12 cellular contexts compared by ENCODE assay signal in the genomic region with DNA sequence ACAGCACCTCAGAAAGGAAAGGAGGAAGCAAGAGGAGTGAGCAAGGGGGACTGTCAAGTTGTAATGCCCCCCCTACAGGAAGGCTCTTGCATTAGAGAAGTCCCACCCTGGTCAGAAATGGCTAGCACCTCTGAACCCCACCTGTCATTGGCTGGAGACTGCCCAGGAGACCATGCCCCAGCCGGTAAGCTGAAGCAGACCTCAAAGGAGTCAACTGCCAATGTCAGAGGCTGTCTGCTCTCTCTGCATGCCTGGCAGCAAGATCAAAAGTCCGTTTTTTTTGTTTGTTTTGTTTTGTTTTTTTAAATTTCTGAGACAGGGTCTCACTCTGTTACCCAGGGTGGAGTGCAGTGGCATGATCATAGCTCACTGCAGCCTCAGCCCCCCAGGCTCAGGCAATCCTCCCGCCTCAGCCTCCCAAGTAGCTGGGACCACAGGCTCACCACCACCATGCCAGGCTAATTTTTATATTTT. TPM values are rescaled to one million over a fixed set of nuclear protein-coding genes. Genes with fewer than 3 reads are reported as not detected.
DNase-seq lines count a peak whose midpoint lies in the region; ATAC-seq and TF ChIP-seq lines count a peak whose summit lies in the region.
"Had no signal": no experiment of that assay in that cellular context is flagged by ENCODE, and none has a peak within 500 bp of the region (broad histone marks: within the 10 kb centered on the region; RNA-seq: fewer than 3 reads in every experiment).

No MANE protein-coding gene starts in this region.

- H3K36me3 ChIP-seq in BLaER1 treated with 17β-estradiol and CSF1 and Interleukin-3, amounts not matched to agents 10 nM and 100 nM, result no peaks in the 10 kb centered on the region
- no peaks in the 10 kb centered on the region for H3K36me3 ChIP-seq in body of pancreas (replicated peaks in 1 of 2; ENCODE audit: insufficient read depth in 1 of 2, low read depth in 2 of 2)
- no peaks in the 10 kb centered on the region for H3K36me3 ChIP-seq in A673 (ENCODE audit: insufficient read depth, low read length, poor library complexity, severe bottlenecking)

- WGBS in body of pancreas, 2 donors, result 39 to 42% methylated on average over 3 of the region's 3 CpGs

- DNase-seq in HFFc6 (no peak), body of pancreas (no peak), natural killer cell (no peak), A673 (ENCODE audit: low spot score) (no peak)
- DNase-seq: NCI-H510A, T1000 had no signal

- H3K27ac Mint-ChIP-seq in HFFc6 (peak overlapping the region; percentile 41; the same call in 1 of the 2 replicates), natural killer cell (peak overlapping the region in 1 of 2 donors; percentile 52)
- H3K27ac Mint-ChIP-seq: activated T-helper 1 cell treated with anti-CD3 and anti-CD28 coated beads, Interleukin-12 subunit alpha, Interleukin-12 subunit beta, Interleukin-2, Interleukin-4 antibody, amounts not matched to agents 30 ng/mL and 10 ng/mL and 1 ng/mL, durations not matched to agents 14 hours and 24 hours and 36 hours; IgD-negative memory B cell had no signal

- no peaks in the 10 kb centered on the region for H3K9me3 ChIP-seq in BLaER1 treated with 17β-estradiol and CSF1 and Interleukin-3, amounts not matched to agents 10 nM and 100 nM (replicated peaks in 1 of 11)
- no peaks in the 10 kb centered on the region for H3K9me3 ChIP-seq in body of pancreas
- no peaks in the 10 kb centered on the region for H3K9me3 ChIP-seq in A673 (ENCODE audit: low read depth, low read length, poor library complexity, severe bottlenecking)

- H3K4me1 ChIP-seq in BLaER1 treated with 17β-estradiol and CSF1 and Interleukin-3, amounts not matched to agents 10 nM and 100 nM, result peaks cover 62 to 99% (median 97%) of the 10 kb centered on the region in 10 experiments
- H3K4me1 ChIP-seq in body of pancreas (peaks cover 75% of the 10 kb centered on the region), A673 (ENCODE audit: insufficient read depth, low read length, poor library complexity, severe bottlenecking) (peaks cover 25% of the 10 kb centered on the region)

- H3K27ac ChIP-seq in BLaER1 treated with 17β-estradiol and CSF1 and Interleukin-3, amounts not matched to agents 10 nM and 100 nM, result peak overlapping the region; percentile 43 to 99 (median 88); a peak in 20 of 22 replicates
- H3K27ac ChIP-seq in body of pancreas (peak overlapping the region in 3 of 4 donors; percentile 84 to 98 (median 95)), A673 (ENCODE audit: low read depth, low read length, poor library complexity, severe bottlenecking) (no peak overlapping the region)

- H3K36me3 Mint-ChIP-seq in HFFc6 (ENCODE audit: low read depth) (no peaks in the 10 kb centered on the region), natural killer cell (no peaks in the 10 kb centered on the region)
- H3K36me3 Mint-ChIP-seq: IgD-negative memory B cell had no signal

- POLR2A ChIA-PET in A673 (lab: Charles Lee; ENCODE audit: low non-redundant PET), result no interaction called here

- TF ChIP-seq CTCF in HFFc6 (IDR thresholded peaks at IDR 0.05) (peak; percentile 34; the same call in 1 of the 2 replicates), body of pancreas (IDR thresholded peaks at IDR 0.05) (no peak), natural killer cell (IDR thresholded peaks at IDR 0.05) (no peak), A673 (conservative IDR thresholded peaks at IDR 0.05; ENCODE audit: low read depth, low read length) (no peak)

- H3K9ac ChIP-seq in BLaER1 treated with 17β-estradiol and CSF1 and Interleukin-3, amounts not matched to agents 10 nM and 100 nM, result peak overlapping the region in 9 of 11 experiments; percentile 46 to 83 (median 57); a peak in 12 of 22 replicates

- no peak overlapping the region for H3K4me3 Mint-ChIP-seq in HFFc6
- H3K4me3 Mint-ChIP-seq in natural killer cell, result no peak overlapping the region
- H3K4me3 Mint-ChIP-seq: activated T-helper 1 cell treated with anti-CD3 and anti-CD28 coated beads, Interleukin-12 subunit alpha, Interleukin-12 subunit beta, Interleukin-2, Interleukin-4 antibody, amounts not matched to agents 30 ng/mL and 10 ng/mL and 1 ng/mL, durations not matched to agents 14 hours and 24 hours and 36 hours had no signal

- ATAC-seq in body of pancreas (no peak), natural killer cell (peak in 2 of 3 donors; percentile 35 to 58), GM19023 (IDR thresholded peaks at IDR 0.05; ENCODE audit: unreplicated experiment) (no peak), HG02678 (IDR thresholded peaks at IDR 0.05; ENCODE audit: unreplicated experiment) (no peak), HG03378 (IDR thresholded peaks at IDR 0.05; ENCODE audit: unreplicated experiment) (no peak)

- peak overlapping the region; percentile 57 to 92 (median 81) for H3K4me2 ChIP-seq in BLaER1 treated with 17β-estradiol and CSF1 and Interleukin-3, amounts not matched to agents 10 nM and 100 nM

- intact Hi-C loops in body of pancreas (cut with DNase I), result no loop called here
- intact Hi-C loops in natural killer cell (cut with micrococcal nuclease), result no loop called here
- intact Hi-C loops in A673 (cut with micrococcal nuclease; ENCODE audit: unreplicated experiment), result no loop called here

- H4K20me1 ChIP-seq in BLaER1 treated with 17β-estradiol and CSF1 and Interleukin-3, amounts not matched to agents 10 nM and 100 nM, result no peaks in the 10 kb centered on the region

- no peaks in the 10 kb centered on the region for H3K27me3 ChIP-seq in BLaER1 treated with 17β-estradiol and CSF1 and Interleukin-3, amounts not matched to agents 10 nM and 100 nM
- H3K27me3 ChIP-seq in body of pancreas (no peaks in the 10 kb centered on the region), A673 (replicated peaks; ENCODE audit: insufficient read depth, low read depth, low read length, poor library complexity) (no peaks in the 10 kb centered on the region)

- TF ChIP-seq POLR2A in body of pancreas (IDR thresholded peaks at IDR 0.05), result no peak

- H3K9me3 Mint-ChIP-seq in HFFc6, result no peaks in the 10 kb centered on the region
- H3K9me3 Mint-ChIP-seq in natural killer cell, result no peaks in the 10 kb centered on the region
- H3K9me3 Mint-ChIP-seq: activated T-helper 1 cell treated with anti-CD3 and anti-CD28 coated beads, Interleukin-12 subunit alpha, Interleukin-12 subunit beta, Interleukin-2, Interleukin-4 antibody, amounts not matched to agents 30 ng/mL and 10 ng/mL and 1 ng/mL, durations not matched to agents 14 hours and 24 hours and 36 hours; IgD-negative memory B cell had no signal

- BruUV-seq in A673 (replicated peaks; lab: Mats Ljungman, UMichigan), result no TSS peak

- H3K4me1 Mint-ChIP-seq in HFFc6 (ENCODE audit: low read depth) (peaks cover 51% of the 10 kb centered on the region), natural killer cell (peaks cover 18 to 40% of the 10 kb centered on the region in 2 donors)

- H3K27me3 Mint-ChIP-seq in HFFc6 (ENCODE audit: insufficient read depth) (no peaks in the 10 kb centered on the region; the same call in 1 of the 2 replicates), natural killer cell (ENCODE audit: low read depth in 2 of 2) (no peaks in the 10 kb centered on the region)
- H3K27me3 Mint-ChIP-seq: IgD-negative memory B cell had no signal

- H3K4me3 ChIP-seq in BLaER1 treated with 17β-estradiol and CSF1 and Interleukin-3, amounts not matched to agents 10 nM and 100 nM, result no peak overlapping the region
- no peak overlapping the region for H3K4me3 ChIP-seq in body of pancreas
- H3K4me3 ChIP-seq in A673 (ENCODE audit: low read depth, low read length, poor library complexity, severe bottlenecking), result no peak overlapping the region

- CTCF ChIA-PET in A673 (lab: Charles Lee), result no interaction called here

RNA-seq across cellular contexts. Expression of a gene that starts 8.1 kb away (rescaled TPM):
- total RNA-seq in HFFc6 (2021; fragmentation: NEBNext Ultra II Directional; extraction: Animal tissue kit (Norgen Biotek cat#: 25700)), result 10 to 100 TPM; 12.9 to 20.1 (median 16.7) TPM
- total RNA-seq in body of pancreas (10 to 100 TPM; 26.2 to 72.5 TPM), natural killer cell (100 to 1,000 TPM; 152 to 199 (median 164) TPM), A673 (2021) (6.6 and 9.9 TPM in 2 replicates)

RNA-seq across cellular contexts. Expression of a gene that starts 37.3 kb away (rescaled TPM):
- not detected for total RNA-seq in HFFc6 (2021; fragmentation: NEBNext Ultra II Directional; extraction: Animal tissue kit (Norgen Biotek cat#: 25700))
- total RNA-seq in body of pancreas, result 10 to 100 TPM; 18.5 to 23.6 TPM
- not detected for total RNA-seq in natural killer cell
- total RNA-seq in A673 (2021), result not detected in 2 replicates
- total RNA-seq: activated T-helper 1 cell treated with anti-CD3 and anti-CD28 coated beads, Interleukin-12 subunit alpha, Interleukin-12 subunit beta, Interleukin-2, Interleukin-4 antibody, amounts not matched to agents 30 ng/mL and 10 ng/mL and 1 ng/mL, durations not matched to agents 14 hours and 24 hours and 36 hours had no signal

RNA-seq across cellular contexts. Expression of a gene that starts 41.4 kb away (rescaled TPM):
- total RNA-seq in HFFc6 (2021; fragmentation: NEBNext Ultra II Directional; extraction: Animal tissue kit (Norgen Biotek cat#: 25700)), result not detected
- total RNA-seq in body of pancreas, result 1 to 10 TPM in 1 of 2 donors, under 1 TPM in 1; 0.33 to 1.3 TPM
- not detected for total RNA-seq in natural killer cell
- not detected in 2 replicates for total RNA-seq in A673 (2021)
- total RNA-seq: activated T-helper 1 cell treated with anti-CD3 and anti-CD28 coated beads, Interleukin-12 subunit alpha, Interleukin-12 subunit beta, Interleukin-2, Interleukin-4 antibody, amounts not matched to agents 30 ng/mL and 10 ng/mL and 1 ng/mL, durations not matched to agents 14 hours and 24 hours and 36 hours had no signal

Comparison
In these comparisons a context has a peak if more than half of its experiments do, and no peak if none do; other contexts are left out.
1. ATAC-seq: peak in natural killer cell (2 of 3); none in body of pancreas (single experiment), GM19023 (single experiment), HG02678 (single experiment) and HG03378 (single experiment).
2. RNA of a gene that starts 37.3 kb away (total RNA-seq): 18.5 to 23.6 TPM in body of pancreas; not detected in HFFc6, not detected in natural killer cell and not detected in A673; every median in the first group is over 10 times any median in the second.